Comparison of ENCODE assay signal across 1 cellular context in the genomic region with DNA sequence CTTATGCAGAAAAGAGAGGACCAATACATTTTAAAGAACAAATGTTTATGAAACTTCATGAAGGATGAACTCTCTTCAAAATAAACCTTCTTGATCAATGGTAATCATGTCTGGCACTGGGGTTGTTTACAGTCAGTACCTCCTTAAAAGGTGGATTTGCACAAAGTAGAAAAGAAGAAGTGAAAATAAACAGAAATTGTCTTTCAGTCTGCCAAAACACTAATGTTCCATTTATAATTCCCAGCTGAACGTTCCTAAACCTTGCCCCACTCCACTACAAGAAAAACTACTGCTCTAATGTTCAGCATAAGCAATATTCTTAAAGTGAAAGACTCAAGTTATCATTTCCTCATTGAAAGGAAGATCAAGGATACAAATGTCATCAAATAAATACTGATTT.
TF ChIP-seq lines count a peak whose summit lies in the region.

No MANE protein-coding gene starts in this region.

TF ChIP-seq in GM23338, 12 proteins besides CTCF, POLR2A, EP300 and RAD21 (continued from another document):
- no peak for TF ChIP-seq ZNF462 (CRISPR knock-in tag; IDR thresholded peaks at IDR 0.05)
